ENCODE assay signal across 10 cellular contexts in the genomic region with DNA sequence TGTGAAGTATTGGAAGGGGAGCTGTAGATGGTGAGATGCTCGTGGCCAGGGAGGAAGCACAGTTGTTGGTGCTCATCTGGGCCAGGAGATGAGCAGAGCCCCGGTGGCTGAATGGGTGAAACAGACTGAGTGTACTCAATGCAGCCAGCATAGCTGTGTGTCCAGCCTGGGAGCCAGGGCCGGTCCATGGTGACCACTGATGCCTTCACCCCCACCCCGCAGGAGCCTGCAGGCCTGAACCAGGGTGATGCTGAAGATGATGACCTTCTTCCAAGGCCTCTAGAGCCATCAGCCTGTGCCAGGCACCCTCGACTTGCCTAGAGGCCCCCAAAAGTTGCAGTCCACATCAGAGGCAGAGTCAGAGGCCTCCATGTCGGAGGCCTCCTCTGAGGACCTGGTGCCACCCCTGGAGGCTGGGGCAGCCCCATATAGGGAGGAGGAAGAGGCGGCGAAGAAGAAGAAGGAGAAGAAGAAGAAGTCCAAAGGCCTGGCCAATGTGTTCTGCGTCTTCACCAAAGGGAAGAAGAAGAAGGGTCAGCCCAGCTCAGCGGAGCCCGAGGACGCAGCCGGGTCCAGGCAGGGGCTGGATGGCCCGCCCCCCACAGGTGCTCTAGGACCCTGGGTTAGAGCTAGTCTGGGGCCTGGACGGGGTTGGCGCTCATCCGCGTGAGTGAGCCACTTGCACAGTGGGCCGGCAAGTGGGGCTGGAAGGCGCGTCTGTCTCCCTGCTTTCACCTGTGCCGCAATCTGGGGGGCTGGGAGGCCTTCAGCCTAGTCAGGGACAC. TPM values are rescaled to one million over a fixed set of nuclear protein-coding genes. Genes with fewer than 3 reads are reported as not detected.
A peak's percentile ranks its signal among the peaks of the same experiment; 100 is the strongest.
DNase-seq lines count a peak whose midpoint lies in the region; ATAC-seq and TF ChIP-seq lines count a peak whose summit lies in the region.
"Had no signal": no experiment of that assay in that cellular context is flagged by ENCODE, and none has a peak within 500 bp of the region (broad histone marks: within the 10 kb centered on the region; RNA-seq: fewer than 3 reads in every experiment).

No MANE protein-coding gene starts in this region.

- peaks cover 45% of the 10 kb centered on the region for H3K4me1 Mint-ChIP-seq in chondrocyte (ENCODE audit: low read depth)

- no peaks in the 10 kb centered on the region for H4K20me1 ChIP-seq in GM23248 (ENCODE audit: insufficient read depth)

- no peak overlapping the region for H3K27ac ChIP-seq in GM23248
- no peak overlapping the region for H3K27ac ChIP-seq in skeletal muscle tissue (ENCODE audit: low read depth, low read length)

- no peak overlapping the region for H2AFZ ChIP-seq in GM23248

- no peak overlapping the region for H3K4me2 ChIP-seq in GM23248 (ENCODE audit: unreplicated experiment)

- TF ChIP-seq CTCF in chondrocyte (IDR thresholded peaks at IDR 0.05): no peak

- in situ Hi-C loops in GM23248 (cut with MboI): no loop called here

- 65 to 66% methylated on average over 19 to 22 of the region's 22 CpGs for WGBS in GM23248 (ENCODE audit: low coverage in 1 of 2, low lambda C conversion rate in 2 of 2, missing lambda C conversion rate in 2 of 2), 2 experiments

- no peak for ATAC-seq in left lobe of liver
- ATAC-seq: natural killer cell treated with Interleukin-12 subunit alpha and Interleukin-12 subunit beta and Interleukin-15 and Interleukin-18, amount 100 ng/mL, for 72 hours had no signal

- H3K9ac ChIP-seq in GM23248: no peak overlapping the region
- peak overlapping the region in 2 of 3 donors; percentile 61 to 77 for H3K9ac ChIP-seq in skeletal muscle tissue (ENCODE audit: low read depth in 1 of 3, low read length in 3 of 3)

- H3K36me3 Mint-ChIP-seq in chondrocyte (ENCODE audit: low read depth): no peaks in the 10 kb centered on the region
- H3K36me3 Mint-ChIP-seq: natural killer cell treated with Interleukin-12 subunit alpha and Interleukin-12 subunit beta and Interleukin-15 and Interleukin-18, amount 100 ng/mL, for 72 hours had no signal

- H3K9me3 Mint-ChIP-seq in chondrocyte (ENCODE audit: low read depth): no peaks in the 10 kb centered on the region
- H3K9me3 Mint-ChIP-seq: natural killer cell treated with Interleukin-12 subunit alpha and Interleukin-12 subunit beta and Interleukin-15 and Interleukin-18, amount 100 ng/mL, for 72 hours had no signal

- no peaks in the 10 kb centered on the region for H3K9me3 ChIP-seq in GM23248 (ENCODE audit: low read depth)
- no peaks in the 10 kb centered on the region for H3K9me3 ChIP-seq in skeletal muscle tissue (ENCODE audit: control insufficient read depth in 3 of 3, low read length in 3 of 3)

- H3K27me3 Mint-ChIP-seq in chondrocyte (ENCODE audit: low read depth): peaks cover 2% of the 10 kb centered on the region

- H3K4me3 ChIP-seq in GM23248 (peak overlapping the region; percentile 40), skeletal muscle tissue (ENCODE audit: low read length in 3 of 3) (peak overlapping the region; percentile 65 to 67 (median 66))

- H3K4me3 Mint-ChIP-seq in chondrocyte (ENCODE audit: unreplicated experiment): peak overlapping the region; percentile 20
- H3K4me3 Mint-ChIP-seq: natural killer cell treated with Interleukin-12 subunit alpha and Interleukin-12 subunit beta and Interleukin-15 and Interleukin-18, amount 100 ng/mL, for 72 hours had no signal

- H3F3A ChIP-seq in GM23248 (ENCODE audit: insufficient read depth): no peaks in the 10 kb centered on the region

- H3K36me3 ChIP-seq in GM23248 (ENCODE audit: low read depth) (no peaks in the 10 kb centered on the region), skeletal muscle tissue (ENCODE audit: control insufficient read depth in 3 of 3, insufficient read depth in 3 of 3, low read length in 3 of 3) (peaks cover 15 to 17% (median 16%) of the 10 kb centered on the region in 3 donors)

- DNase-seq in GM23248 (no peak), chondrocyte (ENCODE audit: low spot score) (peak; percentile 82), left lobe of liver (ENCODE audit: low spot score) (peak; percentile 43), NCI-H345 (lab: John Stamatoyannopoulos, UW) (no peak), NCI-H524 treated with DMSO at 0.1 percent for 48 hours (lab: John Stamatoyannopoulos, UW) (no peak), DMS53 (lab: John Stamatoyannopoulos, UW) (no peak), DMS153 treated with DMSO at 0.1 percent for 48 hours (lab: John Stamatoyannopoulos, UW; ENCODE audit: unreplicated experiment) (no peak)
- DNase-seq: NCI-H510A had no signal

- H3K27me3 ChIP-seq in GM23248 (replicated peaks; ENCODE audit: insufficient read depth): no peaks in the 10 kb centered on the region
- no peaks in the 10 kb centered on the region for H3K27me3 ChIP-seq in skeletal muscle tissue (ENCODE audit: control insufficient read depth in 3 of 3, insufficient read depth in 3 of 3, low read length in 3 of 3)

- no peak overlapping the region for H3K27ac Mint-ChIP-seq in chondrocyte (ENCODE audit: unreplicated experiment)
- H3K27ac Mint-ChIP-seq: natural killer cell treated with Interleukin-12 subunit alpha and Interleukin-12 subunit beta and Interleukin-15 and Interleukin-18, amount 100 ng/mL, for 72 hours had no signal

- H3K9me2 ChIP-seq in GM23248 (ENCODE audit: insufficient read depth): no peaks in the 10 kb centered on the region

- no peaks in the 10 kb centered on the region for H3K4me1 ChIP-seq in GM23248 (ENCODE audit: insufficient read depth)
- H3K4me1 ChIP-seq in skeletal muscle tissue (ENCODE audit: control insufficient read depth in 3 of 3, insufficient read depth in 3 of 3, low read length in 3 of 3): peaks cover 65 to 71% (median 66%) of the 10 kb centered on the region in 3 donors

- no peaks in the 10 kb centered on the region for H3K79me2 ChIP-seq in GM23248 (ENCODE audit: insufficient read depth)

RNA-seq across cellular contexts. Expression of gene TNFAIP2, which starts 3.0 kb away (rescaled TPM):
- 45.0 and 51.8 TPM in 2 replicates for total RNA-seq in GM23248 (2014; rRNA removed; shearing (Covaris generic))
- 9.2 and 9.6 TPM in 2 replicates for polyA plus RNA-seq in GM23248 (2016; fragmentation: Nextera tagmentation; extraction: Ambion mirVana)
- total RNA-seq in chondrocyte (1.9 to 16.7 TPM (median 13.3 TPM) in 3 replicates), left lobe of liver (27.9 TPM), skeletal muscle tissue (21.9 TPM)

RNA-seq across cellular contexts. Expression of gene EXOC3L4, which starts 31.8 kb away (rescaled TPM):
- not detected in 2 replicates for total RNA-seq in GM23248 (2014; rRNA removed; shearing (Covaris generic))
- not detected in 2 replicates for polyA plus RNA-seq in GM23248 (2016; fragmentation: Nextera tagmentation; extraction: Ambion mirVana)
- total RNA-seq in chondrocyte: not detected in 3 replicates
- total RNA-seq in left lobe of liver: 81.5 TPM
- 0.52 TPM for total RNA-seq in skeletal muscle tissue
- total RNA-seq: natural killer cell treated with Interleukin-12 subunit alpha and Interleukin-12 subunit beta and Interleukin-15 and Interleukin-18, amount 100 ng/mL, for 72 hours had no signal

RNA-seq across cellular contexts. Expression of gene LBHD2, which starts 42.3 kb away (rescaled TPM):
- not detected in 2 replicates for total RNA-seq in GM23248 (2014; rRNA removed; shearing (Covaris generic))
- polyA plus RNA-seq in GM23248 (2016; fragmentation: Nextera tagmentation; extraction: Ambion mirVana): not detected in 2 replicates
- total RNA-seq in chondrocyte (not detected in 3 replicates), left lobe of liver (not detected), skeletal muscle tissue (not detected)
- total RNA-seq: natural killer cell treated with Interleukin-12 subunit alpha and Interleukin-12 subunit beta and Interleukin-15 and Interleukin-18, amount 100 ng/mL, for 72 hours had no signal

Comparison
In these comparisons a context has a peak if more than half of its experiments do, and no peak if none do; other contexts are left out.
1. DNase-seq: peak in chondrocyte (single experiment) and left lobe of liver (single experiment); none in GM23248 (single experiment), NCI-H345 (single experiment), NCI-H524 treated with DMSO at 0.1 percent for 48 hours (single experiment), DMS53 (single experiment) and DMS153 treated with DMSO at 0.1 percent for 48 hours (single experiment).
2. RNA of gene EXOC3L4, which starts 31.8 kb away (total RNA-seq): 81.5 TPM in left lobe of liver (single experiment); 0.52 TPM in skeletal muscle tissue (single experiment), not detected in GM23248 and not detected in chondrocyte; every median in the first group is over 10 times any median in the second.